Comparison of ENCODE assay signal across 20 cellular contexts in the genomic region with DNA sequence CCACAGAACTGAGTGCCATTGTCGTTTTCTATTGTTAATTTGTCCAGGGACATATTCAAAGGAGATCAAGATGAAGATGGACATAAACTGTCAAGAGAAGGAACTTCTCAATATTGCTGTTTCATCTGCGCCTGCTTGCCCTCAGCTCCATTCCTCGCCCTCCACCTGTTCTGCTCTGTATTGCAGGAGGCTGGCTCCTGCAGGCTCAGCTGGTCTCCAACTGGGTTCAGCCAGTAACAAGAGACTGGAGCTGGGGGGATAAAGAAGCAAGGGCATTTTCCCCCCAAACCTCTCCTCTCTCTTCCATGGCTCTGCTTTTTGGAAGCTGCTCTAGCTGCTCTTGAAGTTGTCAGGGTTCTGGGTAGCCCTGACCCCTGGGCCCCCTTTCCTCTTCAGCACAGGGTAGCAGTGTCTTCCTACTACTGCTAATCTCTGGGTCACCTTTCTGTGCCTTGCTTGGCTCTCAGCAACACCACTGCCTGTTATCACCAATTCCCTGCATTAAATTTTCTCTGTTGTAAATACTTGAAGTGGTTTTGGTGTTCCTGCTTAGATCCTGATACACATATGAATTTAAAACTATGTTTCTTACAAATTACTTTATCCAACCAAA.
DNase-seq lines count a peak whose midpoint lies in the region; ATAC-seq, FAIRE-seq and TF ChIP-seq lines count a peak whose summit lies in the region.
"Had no signal": no experiment of that assay in that cellular context is flagged by ENCODE, and none has a peak within 500 bp of the region (broad histone marks: within the 10 kb centered on the region; RNA-seq: fewer than 3 reads in every experiment).

No MANE protein-coding gene starts in this region.

- H3K9me3 ChIP-seq in H9 (ENCODE audit: control insufficient read depth, low read depth, low read length) = no peaks in the 10 kb centered on the region
- H3K9me3 ChIP-seq in H1 (ENCODE audit: insufficient read depth in 2 of 2, low read depth in 1 of 2, low read length in 1 of 2) = no peaks in the 10 kb centered on the region
- H3K9me3 ChIP-seq in upper lobe of right lung = no peaks in the 10 kb centered on the region
- H3K9me3 ChIP-seq: BE2C, Caco-2 had no signal

- no peaks in the 10 kb centered on the region for H3K23me2 ChIP-seq in H9 (ENCODE audit: insufficient read length, low read depth, low read length, poor library complexity, severe bottlenecking)
- H3K23me2 ChIP-seq in H1 (ENCODE audit: low read depth, low read length) = no peaks in the 10 kb centered on the region

- H2BK20ac ChIP-seq in H9 (ENCODE audit: low read depth, low read length, poor library complexity, severe bottlenecking) (no peak overlapping the region), H1 (ENCODE audit: low read length) (no peak overlapping the region)

- FAIRE-seq in H1 (lab: Jason Lieb, UNC) = peak; percentile 70
- FAIRE-seq: D721Med, GM12892, GM18507 had no signal

- H3K27me3 ChIP-seq in GM23338 (ENCODE audit: insufficient read depth) (no peaks in the 10 kb centered on the region), H9 (ENCODE audit: insufficient read depth, low read length) (no peaks in the 10 kb centered on the region), H1 (replicated peaks in 1 of 4; ENCODE audit: control insufficient read depth in 3 of 4, extremely low read depth in 1 of 4, insufficient read depth in 3 of 4, low read length in 3 of 4) (no peaks in the 10 kb centered on the region), upper lobe of right lung (no peaks in the 10 kb centered on the region)
- H3K27me3 ChIP-seq: BE2C had no signal

- POLR2A ChIA-PET in H1 (lab: Charles Lee; ENCODE audit: partially characterized antibody) = no interaction called here

- no peak for TF ChIP-seq CTCF in GM23338 (conservative IDR thresholded peaks at IDR 0.05; ENCODE audit: low read depth in 2 of 2)
- peak; percentile 22; the same call in 1 of the 3 replicates for TF ChIP-seq CTCF in H9 (conservative IDR thresholded peaks at IDR 0.05)
- TF ChIP-seq CTCF in H1 (IDR thresholded peaks at IDR 0.05; ENCODE audit: control extremely low read depth in 1 of 3, insufficient read depth in 1 of 3, low read depth in 1 of 3, low read length in 3 of 3) = peak in 1 of 3 experiments; percentile 13; a peak in 1 of 4 replicates
- no peak for TF ChIP-seq CTCF in nephron progenitor cell (IDR thresholded peaks at IDR 0.05)
- no peak for TF ChIP-seq CTCF in upper lobe of right lung (IDR thresholded peaks at IDR 0.05)

- H3K4ac ChIP-seq in H9 (ENCODE audit: low read depth, low read length) (no peak overlapping the region), H1 (replicated peaks; ENCODE audit: insufficient read length, low read depth, low read length) (no peak overlapping the region)

- H3K79me2 ChIP-seq in GM23338 (replicated peaks; ENCODE audit: insufficient read depth) (no peaks in the 10 kb centered on the region; the same call in 1 of the 2 replicates), H9 (ENCODE audit: insufficient read depth, low read length) (no peaks in the 10 kb centered on the region), H1 (ENCODE audit: control insufficient read depth in 1 of 2, insufficient read depth in 2 of 2, low read length in 2 of 2) (no peaks in the 10 kb centered on the region)

- H3F3A ChIP-seq in GM23338 (replicated peaks; ENCODE audit: low read depth) = no peaks in the 10 kb centered on the region

- no peak overlapping the region for H3K4me3 Mint-ChIP-seq in GM23338
- H3K4me3 Mint-ChIP-seq in H9 = no peak overlapping the region
- no peak overlapping the region for H3K4me3 Mint-ChIP-seq in nephron progenitor cell
- no peak overlapping the region for H3K4me3 Mint-ChIP-seq in activated naive CD8-positive, alpha-beta T cell treated with anti-CD3 and anti-CD28 coated beads, Interleukin-2, amount 50 U/mL, for 24 hours
- H3K4me3 Mint-ChIP-seq: CD4-positive, alpha-beta T cell; HFFc6 had no signal

- H2BK5ac ChIP-seq in H9 (ENCODE audit: insufficient read length, low read length) = no peak overlapping the region
- H2BK5ac ChIP-seq in H1 (ENCODE audit: low read depth, low read length) = no peak overlapping the region

- TF ChIP-seq EP300 in H1 (IDR thresholded peaks at IDR 0.05; ENCODE audit: borderline replicate concordance in 1 of 2, low read depth in 2 of 2, low read length in 2 of 2) = no peak

- no CpG with 5 or more reads among the region's 3 CpGs for WGBS in H9 (ENCODE audit: extremely low coverage, insufficient read length, low lambda C conversion rate)
- WGBS in H1 (ENCODE audit: extremely low coverage in 1 of 2, insufficient coverage in 1 of 2, insufficient read length in 1 of 2, insufficient replicate concordance in 2 of 2, low coverage in 1 of 2, low lambda C conversion rate in 2 of 2, missing lambda C conversion rate in 1 of 2), 2 experiments = 79% methylated on average over 3 of the region's 3 CpGs; no CpG with 5 or more reads in 1 of the 2 experiments

- intact Hi-C loops in upper lobe of right lung (cut with DNase I) = no loop called here

- H3K9me3 Mint-ChIP-seq in GM23338 = no peaks in the 10 kb centered on the region
- H3K9me3 Mint-ChIP-seq in H9 = peaks cover 0 to under 1% of the 10 kb centered on the region in 2 experiments; a peak in 2 of 5 replicates
- peaks cover under 1% of the 10 kb centered on the region for H3K9me3 Mint-ChIP-seq in nephron progenitor cell
- H3K9me3 Mint-ChIP-seq in activated naive CD8-positive, alpha-beta T cell treated with anti-CD3 and anti-CD28 coated beads, Interleukin-2, amount 50 U/mL, for 24 hours = no peaks in the 10 kb centered on the region
- H3K9me3 Mint-ChIP-seq: CD4-positive, alpha-beta T cell; HFFc6 had no signal

- H2BK120ac ChIP-seq in H9 (ENCODE audit: low read depth, low read length, poor library complexity, severe bottlenecking) = no peak overlapping the region
- no peak overlapping the region for H2BK120ac ChIP-seq in H1 (replicated peaks; ENCODE audit: low read depth, low read length)

- H3K23ac ChIP-seq in H9 (ENCODE audit: insufficient read length, low read depth, low read length) (no peak overlapping the region), H1 (ENCODE audit: insufficient read length) (no peak overlapping the region)

- H3K56ac ChIP-seq in H9 (ENCODE audit: insufficient read length, low read depth, low read length) = no peak overlapping the region
- H3K56ac ChIP-seq in H1 (replicated peaks; ENCODE audit: insufficient read length, low read depth, low read length) = no peak overlapping the region

- peak in 1 of 2 experiments; percentile 16; a peak in 1 of 4 replicates for TF ChIP-seq RAD21 in H1 (IDR thresholded peaks at IDR 0.05 in 1 of 2, conservative IDR thresholded peaks at IDR 0.05 in 1 of 2; ENCODE audit: low read depth in 2 of 2, low read length in 2 of 2)

- TF ChIP-seq POLR2A in H1 (IDR thresholded peaks at IDR 0.05; ENCODE audit: control extremely low read depth in 1 of 2, low read depth in 2 of 2, low read length in 2 of 2) = no peak

- H3K9ac ChIP-seq in H9 (ENCODE audit: extremely low read depth, insufficient read length, low read length) (no peak overlapping the region), H1 (replicated peaks in 1 of 4; ENCODE audit: extremely low read depth in 1 of 4, low read depth in 3 of 4, low read length in 3 of 4) (no peak overlapping the region)

- H4K5ac ChIP-seq in H9 (ENCODE audit: insufficient read length, low read depth, low read length) = no peak overlapping the region
- no peak overlapping the region for H4K5ac ChIP-seq in H1 (ENCODE audit: insufficient read length, low read depth, low read length)

- H2AFZ ChIP-seq in GM23338 = no peak overlapping the region
- no peak overlapping the region for H2AFZ ChIP-seq in H9 (ENCODE audit: low read length)
- no peak overlapping the region for H2AFZ ChIP-seq in H1 (ENCODE audit: low read length)

- H3K4me3 ChIP-seq in GM23338 (no peak overlapping the region), H1 (ENCODE audit: extremely low read depth in 1 of 4, insufficient read depth in 2 of 4, low read depth in 3 of 4, low read length in 4 of 4) (no peak overlapping the region), upper lobe of right lung (no peak overlapping the region)

- H3K27ac Mint-ChIP-seq in GM23338 (no peak overlapping the region), H9 (peak overlapping the region in 1 of 3 experiments; percentile 22; a peak in 1 of 7 replicates), nephron progenitor cell (peak overlapping the region; percentile 28)
- no peak overlapping the region for H3K27ac Mint-ChIP-seq in activated naive CD8-positive, alpha-beta T cell treated with anti-CD3 and anti-CD28 coated beads, Interleukin-2, amount 50 U/mL, for 24 hours
- H3K27ac Mint-ChIP-seq: CD4-positive, alpha-beta T cell; HFFc6 had no signal

- H3K9me2 ChIP-seq in GM23338 (ENCODE audit: insufficient read depth) = no peaks in the 10 kb centered on the region

- H3K27ac ChIP-seq in GM23338 (ENCODE audit: low read depth) (no peak overlapping the region), H9 (ENCODE audit: insufficient read length, low read depth, low read length) (no peak overlapping the region), H1 (ENCODE audit: low read depth, low read length) (no peak overlapping the region), upper lobe of right lung (no peak overlapping the region)
- H3K27ac ChIP-seq: HL-60 had no signal

- H4K8ac ChIP-seq in H9 (replicated peaks; ENCODE audit: insufficient read length, low read depth, low read length) = no peak overlapping the region
- peak overlapping the region; percentile 48; the same call in 1 of the 2 replicates for H4K8ac ChIP-seq in H1 (ENCODE audit: extremely low read depth, insufficient read depth, low read length)

- no peak overlapping the region for H2BK15ac ChIP-seq in H9 (ENCODE audit: low read depth, low read length)
- H2BK15ac ChIP-seq in H1 (ENCODE audit: low read length) = no peak overlapping the region

- H4K91ac ChIP-seq in H9 (ENCODE audit: insufficient read length, low read depth, low read length) (no peak overlapping the region), H1 (replicated peaks; ENCODE audit: insufficient read length, low read length) (no peak overlapping the region)

- H2AK5ac ChIP-seq in H9 (ENCODE audit: insufficient read length, low read length) (no peak overlapping the region), H1 (ENCODE audit: low read depth, low read length) (no peak overlapping the region)

- H3K4me2 ChIP-seq in GM23338 (no peak overlapping the region), H9 (ENCODE audit: insufficient read depth, insufficient read length, low read length) (no peak overlapping the region), H1 (ENCODE audit: insufficient read depth in 1 of 2, low read depth in 2 of 2, low read length in 2 of 2) (no peak overlapping the region)

- DNase-seq in GM23338 (ENCODE audit: low spot score) (peak; percentile 24), H9 (no peak), H1 (ENCODE audit: low read depth in 1 of 2, low spot score in 2 of 2) (no peak), nephron progenitor cell (no peak), DMS79 (lab: John Stamatoyannopoulos, UW) (no peak), upper lobe of right lung (no peak)
- DNase-seq in stimulated activated CD4-positive, alpha-beta T cell treated with anti-CD3 and anti-CD28 coated beads, Interleukin-4, amount 100 ng/mL, for 1 hour = no peak
- no peak for DNase-seq in activated naive CD8-positive, alpha-beta T cell treated with anti-CD3 and anti-CD28 coated beads, Interleukin-2, amount 50 U/mL, for 24 hours
- DNase-seq: ACHN; BE2C; C1 segment of cervical spinal cord; Caco-2; CD4-positive, alpha-beta T cell; GDM1; HFFc6 had no signal

- ATAC-seq in GM23338 (peak; percentile 95), upper lobe of right lung (no peak)
- no peak for ATAC-seq in activated naive CD8-positive, alpha-beta T cell treated with anti-CD3 and anti-CD28 coated beads, Interleukin-2, amount 50 U/mL, for 24 hours
- ATAC-seq: HCT116 had no signal

- H3K36me3 ChIP-seq in GM23338 (ENCODE audit: insufficient read depth) (no peaks in the 10 kb centered on the region), H1 (ENCODE audit: control insufficient read depth in 2 of 4, insufficient read depth in 4 of 4, low read length in 3 of 4) (no peaks in the 10 kb centered on the region), upper lobe of right lung (peaks cover 12% of the 10 kb centered on the region)
- H3K36me3 ChIP-seq: BE2C had no signal

- CTCF ChIA-PET in H1 (lab: Charles Lee; ENCODE audit: partially characterized antibody) = interaction anchor here (0.6 to 1.3 kb wide), 5 partner anchors 13 to 1261 kb away, joined by 3 to 6 read pairs (median 5); a partner anchor contains a TSS

- H3K79me1 ChIP-seq in H9 (ENCODE audit: insufficient read depth, low read depth, low read length, poor library complexity, severe bottlenecking) = no peaks in the 10 kb centered on the region
- H3K79me1 ChIP-seq in H1 (ENCODE audit: low read depth, low read length) = no peaks in the 10 kb centered on the region; the same call in 1 of the 2 replicates

- H3K14ac ChIP-seq in H9 (ENCODE audit: insufficient read depth, low read length) (no peak overlapping the region), H1 (ENCODE audit: insufficient read length) (no peak overlapping the region)

- peaks cover under 1% of the 10 kb centered on the region for H3K27me3 Mint-ChIP-seq in GM23338 (ENCODE audit: insufficient read depth, low read depth, poor library complexity)
- H3K27me3 Mint-ChIP-seq in H9 (ENCODE audit: low read depth) = no peaks in the 10 kb centered on the region
- peaks cover 4% of the 10 kb centered on the region for H3K27me3 Mint-ChIP-seq in nephron progenitor cell (ENCODE audit: low read depth, poor library complexity)
- no peaks in the 10 kb centered on the region for H3K27me3 Mint-ChIP-seq in activated naive CD8-positive, alpha-beta T cell treated with anti-CD3 and anti-CD28 coated beads, Interleukin-2, amount 50 U/mL, for 24 hours
- H3K27me3 Mint-ChIP-seq: CD4-positive, alpha-beta T cell had no signal

- H3K36me3 Mint-ChIP-seq in GM23338 (ENCODE audit: low read depth) = peaks cover 6% of the 10 kb centered on the region; the same call in 2 of the 3 replicates
- H3K36me3 Mint-ChIP-seq in H9 (ENCODE audit: insufficient read depth in 1 of 3, low read depth in 3 of 3) = peaks cover 2 to 9% (median 7%) of the 10 kb centered on the region in 3 experiments; a peak in 6 of 7 replicates
- peaks cover 39% of the 10 kb centered on the region for H3K36me3 Mint-ChIP-seq in nephron progenitor cell (ENCODE audit: low read depth)
- peaks cover 13% of the 10 kb centered on the region for H3K36me3 Mint-ChIP-seq in activated naive CD8-positive, alpha-beta T cell treated with anti-CD3 and anti-CD28 coated beads, Interleukin-2, amount 50 U/mL, for 24 hours (ENCODE audit: low read depth)

- H2BK12ac ChIP-seq in H9 (ENCODE audit: insufficient read length, low read depth, low read length) = no peak overlapping the region
- H2BK12ac ChIP-seq in H1 (ENCODE audit: low read depth, low read length) = no peak overlapping the region

- H3K18ac ChIP-seq in H9 (ENCODE audit: insufficient read length, low read depth, low read length) (no peak overlapping the region), H1 (ENCODE audit: extremely low read depth, low read length) (no peak overlapping the region)

- H3T11ph ChIP-seq in H9 (ENCODE audit: low read length) = no peak overlapping the region

- H3K4me1 ChIP-seq in GM23338 (ENCODE audit: insufficient read depth) (no peaks in the 10 kb centered on the region), H9 (ENCODE audit: insufficient read depth, low read length) (no peaks in the 10 kb centered on the region), H1 (replicated peaks in 1 of 4; ENCODE audit: control insufficient read depth in 3 of 4, insufficient read depth in 4 of 4, low read length in 3 of 4) (peaks cover 0 to 5% (median 0%) of the 10 kb centered on the region in 4 experiments; a peak in 2 of 7 replicates), upper lobe of right lung (no peaks in the 10 kb centered on the region)
- H3K4me1 ChIP-seq: BE2C, Caco-2 had no signal

- no peaks in the 10 kb centered on the region for H4K20me1 ChIP-seq in GM23338 (replicated peaks; ENCODE audit: insufficient read depth)
- no peaks in the 10 kb centered on the region for H4K20me1 ChIP-seq in H9 (ENCODE audit: control insufficient read depth, insufficient read depth, insufficient read length)
- H4K20me1 ChIP-seq in H1 (replicated peaks in 1 of 2; ENCODE audit: control insufficient read depth in 1 of 2, insufficient read depth in 2 of 2, low read length in 2 of 2) = no peaks in the 10 kb centered on the region

- peaks cover 7% of the 10 kb centered on the region; the same call in 2 of the 3 replicates for H3K4me1 Mint-ChIP-seq in GM23338
- H3K4me1 Mint-ChIP-seq in H9 = peaks cover 10 to 14% of the 10 kb centered on the region in 2 experiments
- no peaks in the 10 kb centered on the region for H3K4me1 Mint-ChIP-seq in nephron progenitor cell
- H3K4me1 Mint-ChIP-seq in activated naive CD8-positive, alpha-beta T cell treated with anti-CD3 and anti-CD28 coated beads, Interleukin-2, amount 50 U/mL, for 24 hours = no peaks in the 10 kb centered on the region
